Comparison of ENCODE assay signal across 1 cellular context in the genomic region with DNA sequence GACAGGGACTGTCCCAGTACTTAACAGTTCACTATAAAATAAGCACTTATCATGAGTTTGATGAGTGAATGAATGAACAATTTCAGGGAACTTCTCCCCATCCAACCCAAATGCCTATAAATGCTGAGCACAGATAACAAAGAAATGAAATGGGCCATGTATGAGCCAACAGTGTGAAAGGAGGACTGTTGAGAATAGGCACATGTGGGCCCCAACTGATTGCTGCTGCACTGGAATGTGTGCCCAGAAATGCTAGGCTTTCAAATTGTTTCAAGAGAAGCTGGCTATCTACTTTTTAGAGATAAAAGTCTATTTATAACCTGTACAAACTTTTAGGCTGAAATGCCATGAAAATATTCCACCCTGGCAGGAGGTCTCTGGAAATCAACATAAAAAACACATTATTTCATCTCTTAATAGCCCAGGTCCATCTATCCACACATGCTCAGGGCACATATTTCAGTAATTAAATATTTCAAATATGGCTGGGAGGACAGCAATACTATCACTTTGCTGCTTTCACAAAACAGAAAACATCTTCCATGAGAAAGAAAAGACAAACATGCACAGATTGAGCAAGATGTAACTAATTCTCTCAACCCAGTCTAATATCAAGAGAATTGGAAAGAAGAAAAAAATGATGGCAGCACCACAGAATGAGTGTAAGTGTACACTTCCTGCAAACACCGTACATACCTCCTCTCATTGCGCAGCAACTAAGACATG.
TF ChIP-seq lines count a peak whose summit lies in the region.

No MANE protein-coding gene starts in this region.

TF ChIP-seq in K562, 482 proteins besides CTCF, POLR2A, EP300 and RAD21 (continued from another document and continues in another):
- TF ChIP-seq MNT (conservative IDR thresholded peaks at IDR 0.05) (no peak), ZNF239 (CRISPR knock-in tag; IDR thresholded peaks at IDR 0.05) (no peak), BCOR (IDR thresholded peaks at IDR 0.05) (no peak), CBX2 (IDR thresholded peaks at IDR 0.05; ENCODE audit: insufficient read depth, low read length, poor library complexity, severe bottlenecking) (no peak), KLF6 (CRISPR knock-in tag; IDR thresholded peaks at IDR 0.05; ENCODE audit: borderline replicate concordance) (0 out of 2 replicates have a peak, but pooled peaks have one; percentile 27), SMARCA5 (IDR thresholded peaks at IDR 0.05) (no peak), BACH1 (tag; IDR thresholded peaks at IDR 0.05) (no peak), ZNF224 (CRISPR knock-in tag; IDR thresholded peaks at IDR 0.05) (no peak), FOS (IDR thresholded peaks at IDR 0.05; ENCODE audit: extremely low read depth, insufficient read length) (no peak), PRDM10 (IDR thresholded peaks at IDR 0.05; ENCODE audit: partially characterized antibody) (no peak), EWSR1 (IDR thresholded peaks at IDR 0.05; ENCODE audit: borderline replicate concordance, low read depth, partially characterized antibody) (no peak), POLR3A (IDR thresholded peaks at IDR 0.05; ENCODE audit: borderline replicate concordance, extremely low read depth, insufficient read depth, insufficient read length) (no peak), KDM1A (IDR thresholded peaks at IDR 0.05) (no peak), ZNF766 (CRISPR knock-in tag; conservative IDR thresholded peaks at IDR 0.05) (no peak), MAFG (tag; conservative IDR thresholded peaks at IDR 0.05) (0 out of 2 replicates have a peak, but pooled peaks have one; percentile 25), CHD7 (IDR thresholded peaks at IDR 0.05; ENCODE audit: low read depth, low read length) (no peak), MEF2D (tag; conservative IDR thresholded peaks at IDR 0.05; ENCODE audit: low read depth) (peak; percentile 66; the same call in 1 of the 2 replicates), SRSF7 (optimal IDR thresholded peaks at IDR 0.05; ENCODE audit: low read depth, low read length) (no peak), ETS1 (conservative IDR thresholded peaks at IDR 0.05; ENCODE audit: control insufficient read depth, low read depth, low read length) (no peak), GTF2F1 (IDR thresholded peaks at IDR 0.05; ENCODE audit: low read depth, low read length) (no peak)
- TF ChIP-seq, protein P1, sequence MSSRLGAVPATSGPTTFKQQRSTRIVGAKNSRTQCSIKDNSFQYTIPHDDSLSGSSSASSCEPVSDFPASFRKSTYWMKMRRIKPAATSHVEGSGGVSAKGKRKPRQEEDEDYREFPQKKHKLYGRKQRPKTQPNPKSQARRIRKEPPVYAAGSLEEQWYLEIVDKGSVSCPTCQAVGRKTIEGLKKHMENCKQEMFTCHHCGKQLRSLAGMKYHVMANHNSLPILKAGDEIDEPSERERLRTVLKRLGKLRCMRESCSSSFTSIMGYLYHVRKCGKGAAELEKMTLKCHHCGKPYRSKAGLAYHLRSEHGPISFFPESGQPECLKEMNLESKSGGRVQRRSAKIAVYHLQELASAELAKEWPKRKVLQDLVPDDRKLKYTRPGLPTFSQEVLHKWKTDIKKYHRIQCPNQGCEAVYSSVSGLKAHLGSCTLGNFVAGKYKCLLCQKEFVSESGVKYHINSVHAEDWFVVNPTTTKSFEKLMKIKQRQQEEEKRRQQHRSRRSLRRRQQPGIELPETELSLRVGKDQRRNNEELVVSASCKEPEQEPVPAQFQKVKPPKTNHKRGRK (tag; IDR thresholded peaks at IDR 0.05), result no peak
- TF ChIP-seq, protein P2, sequence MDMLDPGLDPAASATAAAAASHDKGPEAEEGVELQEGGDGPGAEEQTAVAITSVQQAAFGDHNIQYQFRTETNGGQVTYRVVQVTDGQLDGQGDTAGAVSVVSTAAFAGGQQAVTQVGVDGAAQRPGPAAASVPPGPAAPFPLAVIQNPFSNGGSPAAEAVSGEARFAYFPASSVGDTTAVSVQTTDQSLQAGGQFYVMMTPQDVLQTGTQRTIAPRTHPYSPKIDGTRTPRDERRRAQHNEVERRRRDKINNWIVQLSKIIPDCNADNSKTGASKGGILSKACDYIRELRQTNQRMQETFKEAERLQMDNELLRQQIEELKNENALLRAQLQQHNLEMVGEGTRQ (CRISPR knock-in tag; IDR thresholded peaks at IDR 0.05), result no peak
- TF ChIP-seq, protein P3, sequence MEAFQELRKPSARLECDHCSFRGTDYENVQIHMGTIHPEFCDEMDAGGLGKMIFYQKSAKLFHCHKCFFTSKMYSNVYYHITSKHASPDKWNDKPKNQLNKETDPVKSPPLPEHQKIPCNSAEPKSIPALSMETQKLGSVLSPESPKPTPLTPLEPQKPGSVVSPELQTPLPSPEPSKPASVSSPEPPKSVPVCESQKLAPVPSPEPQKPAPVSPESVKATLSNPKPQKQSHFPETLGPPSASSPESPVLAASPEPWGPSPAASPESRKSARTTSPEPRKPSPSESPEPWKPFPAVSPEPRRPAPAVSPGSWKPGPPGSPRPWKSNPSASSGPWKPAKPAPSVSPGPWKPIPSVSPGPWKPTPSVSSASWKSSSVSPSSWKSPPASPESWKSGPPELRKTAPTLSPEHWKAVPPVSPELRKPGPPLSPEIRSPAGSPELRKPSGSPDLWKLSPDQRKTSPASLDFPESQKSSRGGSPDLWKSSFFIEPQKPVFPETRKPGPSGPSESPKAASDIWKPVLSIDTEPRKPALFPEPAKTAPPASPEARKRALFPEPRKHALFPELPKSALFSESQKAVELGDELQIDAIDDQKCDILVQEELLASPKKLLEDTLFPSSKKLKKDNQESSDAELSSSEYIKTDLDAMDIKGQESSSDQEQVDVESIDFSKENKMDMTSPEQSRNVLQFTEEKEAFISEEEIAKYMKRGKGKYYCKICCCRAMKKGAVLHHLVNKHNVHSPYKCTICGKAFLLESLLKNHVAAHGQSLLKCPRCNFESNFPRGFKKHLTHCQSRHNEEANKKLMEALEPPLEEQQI (IDR thresholded peaks at IDR 0.05), result no peak
- TF ChIP-seq, protein P4, sequence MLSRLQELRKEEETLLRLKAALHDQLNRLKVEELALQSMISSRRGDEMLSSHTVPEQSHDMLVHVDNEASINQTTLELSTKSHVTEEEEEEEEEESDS (CRISPR knock-in tag; IDR thresholded peaks at IDR 0.05), result no peak
- TF ChIP-seq, protein P5, sequence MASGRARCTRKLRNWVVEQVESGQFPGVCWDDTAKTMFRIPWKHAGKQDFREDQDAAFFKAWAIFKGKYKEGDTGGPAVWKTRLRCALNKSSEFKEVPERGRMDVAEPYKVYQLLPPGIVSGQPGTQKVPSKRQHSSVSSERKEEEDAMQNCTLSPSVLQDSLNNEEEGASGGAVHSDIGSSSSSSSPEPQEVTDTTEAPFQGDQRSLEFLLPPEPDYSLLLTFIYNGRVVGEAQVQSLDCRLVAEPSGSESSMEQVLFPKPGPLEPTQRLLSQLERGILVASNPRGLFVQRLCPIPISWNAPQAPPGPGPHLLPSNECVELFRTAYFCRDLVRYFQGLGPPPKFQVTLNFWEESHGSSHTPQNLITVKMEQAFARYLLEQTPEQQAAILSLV (tag; IDR thresholded peaks at IDR 0.05), result no peak
